ENCODE assay signal across 1 cellular context in the genomic region with DNA sequence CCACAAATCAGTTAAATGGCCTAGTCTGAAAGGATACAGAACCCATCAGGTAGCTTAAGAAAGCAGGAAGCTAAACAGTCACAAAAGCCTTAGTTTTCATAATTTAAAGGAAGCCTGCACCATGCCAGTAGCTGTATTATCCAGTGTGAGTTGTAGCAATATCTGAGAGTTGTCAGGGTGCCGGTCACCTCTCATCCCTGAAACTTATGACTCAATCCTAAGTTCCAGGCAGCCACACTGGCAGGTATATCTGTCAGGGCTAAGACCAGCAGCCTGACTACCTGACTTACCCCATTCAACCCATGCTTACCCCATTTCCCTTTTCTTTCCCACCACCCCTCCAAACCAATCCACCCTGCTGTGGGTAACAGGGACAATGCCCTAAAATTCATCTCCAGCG.
TF ChIP-seq lines count a peak whose summit lies in the region.

No MANE protein-coding gene starts in this region.

TF ChIP-seq in H1, 55 proteins besides CTCF, POLR2A, EP300 and RAD21:
- TF ChIP-seq GABPA (IDR thresholded peaks at IDR 0.05; ENCODE audit: borderline replicate concordance, insufficient read depth, low read length) = no peak
- no peak for TF ChIP-seq SP2 (IDR thresholded peaks at IDR 0.05; ENCODE audit: low read length)
- no peak for TF ChIP-seq SIN3A (conservative IDR thresholded peaks at IDR 0.05 in 1 of 2, IDR thresholded peaks at IDR 0.05 in 1 of 2; ENCODE audit: low read depth in 1 of 2, low read length in 2 of 2)
- no peak for TF ChIP-seq BCL11A (IDR thresholded peaks at IDR 0.05; ENCODE audit: low read depth in 2 of 2, low read length in 2 of 2)
- no peak for TF ChIP-seq CEBPB (IDR thresholded peaks at IDR 0.05; ENCODE audit: low read depth, low read length)
- TF ChIP-seq, protein P1, sequence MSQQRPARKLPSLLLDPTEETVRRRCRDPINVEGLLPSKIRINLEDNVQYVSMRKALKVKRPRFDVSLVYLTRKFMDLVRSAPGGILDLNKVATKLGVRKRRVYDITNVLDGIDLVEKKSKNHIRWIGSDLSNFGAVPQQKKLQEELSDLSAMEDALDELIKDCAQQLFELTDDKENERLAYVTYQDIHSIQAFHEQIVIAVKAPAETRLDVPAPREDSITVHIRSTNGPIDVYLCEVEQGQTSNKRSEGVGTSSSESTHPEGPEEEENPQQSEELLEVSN (IDR thresholded peaks at IDR 0.05) = no peak
- TF ChIP-seq CHD2 (IDR thresholded peaks at IDR 0.05; ENCODE audit: low read length) = no peak
- TF ChIP-seq YY1 (IDR thresholded peaks at IDR 0.05; ENCODE audit: low read depth, low read length) = no peak
- TF ChIP-seq, protein P2, sequence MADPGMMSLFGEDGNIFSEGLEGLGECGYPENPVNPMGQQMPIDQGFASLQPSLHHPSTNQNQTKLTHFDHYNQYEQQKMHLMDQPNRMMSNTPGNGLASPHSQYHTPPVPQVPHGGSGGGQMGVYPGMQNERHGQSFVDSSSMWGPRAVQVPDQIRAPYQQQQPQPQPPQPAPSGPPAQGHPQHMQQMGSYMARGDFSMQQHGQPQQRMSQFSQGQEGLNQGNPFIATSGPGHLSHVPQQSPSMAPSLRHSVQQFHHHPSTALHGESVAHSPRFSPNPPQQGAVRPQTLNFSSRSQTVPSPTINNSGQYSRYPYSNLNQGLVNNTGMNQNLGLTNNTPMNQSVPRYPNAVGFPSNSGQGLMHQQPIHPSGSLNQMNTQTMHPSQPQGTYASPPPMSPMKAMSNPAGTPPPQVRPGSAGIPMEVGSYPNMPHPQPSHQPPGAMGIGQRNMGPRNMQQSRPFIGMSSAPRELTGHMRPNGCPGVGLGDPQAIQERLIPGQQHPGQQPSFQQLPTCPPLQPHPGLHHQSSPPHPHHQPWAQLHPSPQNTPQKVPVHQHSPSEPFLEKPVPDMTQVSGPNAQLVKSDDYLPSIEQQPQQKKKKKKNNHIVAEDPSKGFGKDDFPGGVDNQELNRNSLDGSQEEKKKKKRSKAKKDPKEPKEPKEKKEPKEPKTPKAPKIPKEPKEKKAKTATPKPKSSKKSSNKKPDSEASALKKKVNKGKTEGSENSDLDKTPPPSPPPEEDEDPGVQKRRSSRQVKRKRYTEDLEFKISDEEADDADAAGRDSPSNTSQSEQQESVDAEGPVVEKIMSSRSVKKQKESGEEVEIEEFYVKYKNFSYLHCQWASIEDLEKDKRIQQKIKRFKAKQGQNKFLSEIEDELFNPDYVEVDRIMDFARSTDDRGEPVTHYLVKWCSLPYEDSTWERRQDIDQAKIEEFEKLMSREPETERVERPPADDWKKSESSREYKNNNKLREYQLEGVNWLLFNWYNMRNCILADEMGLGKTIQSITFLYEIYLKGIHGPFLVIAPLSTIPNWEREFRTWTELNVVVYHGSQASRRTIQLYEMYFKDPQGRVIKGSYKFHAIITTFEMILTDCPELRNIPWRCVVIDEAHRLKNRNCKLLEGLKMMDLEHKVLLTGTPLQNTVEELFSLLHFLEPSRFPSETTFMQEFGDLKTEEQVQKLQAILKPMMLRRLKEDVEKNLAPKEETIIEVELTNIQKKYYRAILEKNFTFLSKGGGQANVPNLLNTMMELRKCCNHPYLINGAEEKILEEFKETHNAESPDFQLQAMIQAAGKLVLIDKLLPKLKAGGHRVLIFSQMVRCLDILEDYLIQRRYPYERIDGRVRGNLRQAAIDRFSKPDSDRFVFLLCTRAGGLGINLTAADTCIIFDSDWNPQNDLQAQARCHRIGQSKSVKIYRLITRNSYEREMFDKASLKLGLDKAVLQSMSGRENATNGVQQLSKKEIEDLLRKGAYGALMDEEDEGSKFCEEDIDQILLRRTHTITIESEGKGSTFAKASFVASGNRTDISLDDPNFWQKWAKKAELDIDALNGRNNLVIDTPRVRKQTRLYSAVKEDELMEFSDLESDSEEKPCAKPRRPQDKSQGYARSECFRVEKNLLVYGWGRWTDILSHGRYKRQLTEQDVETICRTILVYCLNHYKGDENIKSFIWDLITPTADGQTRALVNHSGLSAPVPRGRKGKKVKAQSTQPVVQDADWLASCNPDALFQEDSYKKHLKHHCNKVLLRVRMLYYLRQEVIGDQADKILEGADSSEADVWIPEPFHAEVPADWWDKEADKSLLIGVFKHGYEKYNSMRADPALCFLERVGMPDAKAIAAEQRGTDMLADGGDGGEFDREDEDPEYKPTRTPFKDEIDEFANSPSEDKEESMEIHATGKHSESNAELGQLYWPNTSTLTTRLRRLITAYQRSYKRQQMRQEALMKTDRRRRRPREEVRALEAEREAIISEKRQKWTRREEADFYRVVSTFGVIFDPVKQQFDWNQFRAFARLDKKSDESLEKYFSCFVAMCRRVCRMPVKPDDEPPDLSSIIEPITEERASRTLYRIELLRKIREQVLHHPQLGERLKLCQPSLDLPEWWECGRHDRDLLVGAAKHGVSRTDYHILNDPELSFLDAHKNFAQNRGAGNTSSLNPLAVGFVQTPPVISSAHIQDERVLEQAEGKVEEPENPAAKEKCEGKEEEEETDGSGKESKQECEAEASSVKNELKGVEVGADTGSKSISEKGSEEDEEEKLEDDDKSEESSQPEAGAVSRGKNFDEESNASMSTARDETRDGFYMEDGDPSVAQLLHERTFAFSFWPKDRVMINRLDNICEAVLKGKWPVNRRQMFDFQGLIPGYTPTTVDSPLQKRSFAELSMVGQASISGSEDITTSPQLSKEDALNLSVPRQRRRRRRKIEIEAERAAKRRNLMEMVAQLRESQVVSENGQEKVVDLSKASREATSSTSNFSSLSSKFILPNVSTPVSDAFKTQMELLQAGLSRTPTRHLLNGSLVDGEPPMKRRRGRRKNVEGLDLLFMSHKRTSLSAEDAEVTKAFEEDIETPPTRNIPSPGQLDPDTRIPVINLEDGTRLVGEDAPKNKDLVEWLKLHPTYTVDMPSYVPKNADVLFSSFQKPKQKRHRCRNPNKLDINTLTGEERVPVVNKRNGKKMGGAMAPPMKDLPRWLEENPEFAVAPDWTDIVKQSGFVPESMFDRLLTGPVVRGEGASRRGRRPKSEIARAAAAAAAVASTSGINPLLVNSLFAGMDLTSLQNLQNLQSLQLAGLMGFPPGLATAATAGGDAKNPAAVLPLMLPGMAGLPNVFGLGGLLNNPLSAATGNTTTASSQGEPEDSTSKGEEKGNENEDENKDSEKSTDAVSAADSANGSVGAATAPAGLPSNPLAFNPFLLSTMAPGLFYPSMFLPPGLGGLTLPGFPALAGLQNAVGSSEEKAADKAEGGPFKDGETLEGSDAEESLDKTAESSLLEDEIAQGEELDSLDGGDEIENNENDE (IDR thresholded peaks at IDR 0.05; ENCODE audit: insufficient replicate concordance, low read length) = no peak
- TF ChIP-seq JUN (IDR thresholded peaks at IDR 0.05; ENCODE audit: low read depth, low read length) = no peak
- no peak for TF ChIP-seq TAF7 (optimal IDR thresholded peaks at IDR 0.05; ENCODE audit: borderline replicate concordance, low read depth, low read length)
- no peak for TF ChIP-seq POU5F1 (IDR thresholded peaks at IDR 0.05; ENCODE audit: low read depth, low read length)
- TF ChIP-seq KDM1A (IDR thresholded peaks at IDR 0.05; ENCODE audit: borderline replicate concordance, low read length) = no peak
- TF ChIP-seq FOSL1 (IDR thresholded peaks at IDR 0.05; ENCODE audit: insufficient read depth, low read depth, low read length) = no peak
- TF ChIP-seq SIX5 (IDR thresholded peaks at IDR 0.05; ENCODE audit: low read depth, low read length) = no peak
- no peak for TF ChIP-seq SP4 (IDR thresholded peaks at IDR 0.05; ENCODE audit: low read length)
- no peak for TF ChIP-seq MAFK (IDR thresholded peaks at IDR 0.05; ENCODE audit: low read depth, low read length)
- no peak for TF ChIP-seq POLR2AphosphoS5 (IDR thresholded peaks at IDR 0.05; ENCODE audit: low read depth, low read length)
- no peak for TF ChIP-seq SRF (IDR thresholded peaks at IDR 0.05; ENCODE audit: low read depth, low read length)
